Comparison of ENCODE assay signal across 12 cellular contexts in genomic region chr4:6892909-6893202, GRCh38. TPM values are rescaled to one million over a fixed set of nuclear protein-coding genes. Genes with fewer than 3 reads are reported as not detected.
DNase-seq lines count a peak whose midpoint lies in the region; ATAC-seq, FAIRE-seq and TF ChIP-seq lines count a peak whose summit lies in the region.
"Had no signal": no experiment of that assay in that cellular context is flagged by ENCODE, and none has a peak within 500 bp of the region (broad histone marks: within the 10 kb centered on the region; RNA-seq: fewer than 3 reads in every experiment).

No MANE protein-coding gene starts in this region.

- peak overlapping the region; percentile 44 to 81 for H3K27ac ChIP-seq in left lung
- H3K27ac ChIP-seq in spleen: peak overlapping the region; percentile 56 to 87 (median 74)
- H3K27ac ChIP-seq: KMS-11 had no signal

- ATAC-seq in activated CD4-positive, alpha-beta T cell treated with anti-CD3 and anti-CD28 coated beads for 36 hours: no peak
- ATAC-seq in left lung: no peak

- intact Hi-C loops in activated CD4-positive, alpha-beta T cell treated with anti-CD3 and anti-CD28 coated beads for 36 hours (cut with DNase I, micrococcal nuclease): no loop called here
- intact Hi-C loops in left lung (cut with DNase I) (no loop called here), spleen (cut with DNase I; ENCODE audit: low total_unique reads) (no loop called here)

- H3K36me3 Mint-ChIP-seq in activated CD4-positive, alpha-beta T cell treated with anti-CD3 and anti-CD28 coated beads, Interleukin-2, amount 10 ng/mL, durations not matched to agents 7 days and 5 days (ENCODE audit: low read depth): peaks cover 10% of the 10 kb centered on the region
- H3K36me3 Mint-ChIP-seq in activated CD4-positive, alpha-beta T cell treated with anti-CD3 and anti-CD28 coated beads for 36 hours (ENCODE audit: low read depth): peaks cover 4% of the 10 kb centered on the region

- TF ChIP-seq CTCF in NB4 (IDR thresholded peaks at IDR 0.05; ENCODE audit: low read depth, low read length) (no peak), left lung (IDR thresholded peaks at IDR 0.05) (no peak), spleen (IDR thresholded peaks at IDR 0.05 in 8 of 11, conservative IDR thresholded peaks at IDR 0.05 in 3 of 11) (no peak), D721Med (IDR thresholded peaks at IDR 0.05; ENCODE audit: insufficient read depth, missing control alignments) (no peak)

- H3K27me3 ChIP-seq in left lung (no peaks in the 10 kb centered on the region), spleen (replicated peaks in 1 of 7) (no peaks in the 10 kb centered on the region)

- H3K9me3 Mint-ChIP-seq in activated CD4-positive, alpha-beta T cell treated with anti-CD3 and anti-CD28 coated beads, Interleukin-2, amount 10 ng/mL, durations not matched to agents 7 days and 5 days: peaks cover 10% of the 10 kb centered on the region
- H3K9me3 Mint-ChIP-seq in activated CD4-positive, alpha-beta T cell treated with anti-CD3 and anti-CD28 coated beads for 36 hours (ENCODE audit: low read depth): peaks cover 10% of the 10 kb centered on the region

- WGBS in spleen, 5 donors: 59 to 76% (median 74%) methylated on average over 6 of the region's 6 CpGs

- H3K4me3 ChIP-seq in NB4 (ENCODE audit: low read depth, low read length): peak overlapping the region; percentile 14
- H3K4me3 ChIP-seq in left lung: no peak overlapping the region
- H3K4me3 ChIP-seq in spleen: peak overlapping the region in 1 of 8 donors; percentile 45

- H3K4me1 Mint-ChIP-seq in activated CD4-positive, alpha-beta T cell treated with anti-CD3 and anti-CD28 coated beads, Interleukin-2, amount 10 ng/mL, durations not matched to agents 7 days and 5 days: peaks cover 38% of the 10 kb centered on the region
- peaks cover 20% of the 10 kb centered on the region for H3K4me1 Mint-ChIP-seq in activated CD4-positive, alpha-beta T cell treated with anti-CD3 and anti-CD28 coated beads for 36 hours

- H3K36me3 ChIP-seq in left lung: no peaks in the 10 kb centered on the region
- H3K36me3 ChIP-seq in spleen: no peaks in the 10 kb centered on the region

- no peak overlapping the region for H3K4me3 Mint-ChIP-seq in activated CD4-positive, alpha-beta T cell treated with anti-CD3 and anti-CD28 coated beads, Interleukin-2, amount 10 ng/mL, durations not matched to agents 7 days and 5 days
- no peak overlapping the region for H3K4me3 Mint-ChIP-seq in activated CD4-positive, alpha-beta T cell treated with anti-CD3 and anti-CD28 coated beads for 36 hours

- H3K9me3 ChIP-seq in left lung: peaks cover 0 to 9% of the 10 kb centered on the region in 2 donors
- H3K9me3 ChIP-seq in spleen: peaks cover 0 to 15% (median 9%) of the 10 kb centered on the region in 8 donors

- POLR2A ChIA-PET in activated CD4-positive, alpha-beta T cell treated with anti-CD3 and anti-CD28 coated beads, Interleukin-2, amount 10 ng/mL, durations not matched to agents 7 days and 5 days (lab: Charles Lee): interaction anchor here (0.8 kb wide), 1 partner anchor 121 kb away, joined by 3 read pairs; no protein-coding TSS in a partner anchor
- POLR2A ChIA-PET in activated CD4-positive, alpha-beta T cell treated with anti-CD3 and anti-CD28 coated beads for 36 hours (lab: Charles Lee): no interaction called here

- no peak for FAIRE-seq in D721Med (lab: Jason Lieb, UNC)

- DNase-seq in activated CD4-positive, alpha-beta T cell treated with anti-CD3 and anti-CD28 coated beads, Interleukin-2, amount 10 ng/mL, durations not matched to agents 7 days and 5 days: no peak
- no peak for DNase-seq in activated CD4-positive, alpha-beta T cell treated with anti-CD3 and anti-CD28 coated beads for 36 hours
- DNase-seq in NB4 (ENCODE audit: low read depth) (no peak), left lung (no peak), spleen (no peak), NCI-H1436 (lab: John Stamatoyannopoulos, UW) (no peak), D721Med (ENCODE audit: insufficient read length, low spot score) (no peak), GM03348 (ENCODE audit: low spot score) (no peak)
- DNase-seq: NCI-H146, NCI-H446 treated with DMSO at 0.1 percent for 48 hours had no signal

- TF ChIP-seq POLR2A in NB4 (IDR thresholded peaks at IDR 0.05; ENCODE audit: extremely low read depth, insufficient read length): no peak
- no peak for TF ChIP-seq POLR2A in spleen (IDR thresholded peaks at IDR 0.05)

- H3K27ac Mint-ChIP-seq in activated CD4-positive, alpha-beta T cell treated with anti-CD3 and anti-CD28 coated beads, Interleukin-2, amount 10 ng/mL, durations not matched to agents 7 days and 5 days: peak overlapping the region; percentile 83
- H3K27ac Mint-ChIP-seq in activated CD4-positive, alpha-beta T cell treated with anti-CD3 and anti-CD28 coated beads for 36 hours: no peak overlapping the region

- H3K27me3 Mint-ChIP-seq in activated CD4-positive, alpha-beta T cell treated with anti-CD3 and anti-CD28 coated beads, Interleukin-2, amount 10 ng/mL, durations not matched to agents 7 days and 5 days: no peaks in the 10 kb centered on the region
- H3K27me3 Mint-ChIP-seq in activated CD4-positive, alpha-beta T cell treated with anti-CD3 and anti-CD28 coated beads for 36 hours: no peaks in the 10 kb centered on the region
- H3K27me3 Mint-ChIP-seq: stimulated activated naive CD8-positive, alpha-beta T cell treated with anti-CD3 and anti-CD28 coated beads, Interleukin-15, amount 100 ng/mL, for 72 hours had no signal

- peaks cover 14 to 57% of the 10 kb centered on the region in 2 donors for H3K4me1 ChIP-seq in left lung
- H3K4me1 ChIP-seq in spleen: peaks cover 20 to 59% (median 41%) of the 10 kb centered on the region in 6 donors

- CTCF ChIA-PET in activated CD4-positive, alpha-beta T cell treated with anti-CD3 and anti-CD28 coated beads, Interleukin-2, amount 10 ng/mL, durations not matched to agents 7 days and 5 days (lab: Charles Lee): interaction anchor here (1.0 to 1.9 kb wide), 10 partner anchors 9 to 202 kb away, joined by 3 to 6 read pairs (median 4); no protein-coding TSS in a partner anchor
- CTCF ChIA-PET in activated CD4-positive, alpha-beta T cell treated with anti-CD3 and anti-CD28 coated beads for 36 hours (lab: Charles Lee): interaction anchor here (0.8 to 3.0 kb wide), 7 partner anchors 12 to 173 kb away, joined by 3 to 9 read pairs (median 5); no protein-coding TSS in a partner anchor

RNA-seq across cellular contexts. Expression of gene TBC1D14, which starts 16.8 kb away (rescaled TPM):
- 10 to 100 TPM; 50.1 to 50.2 TPM for total RNA-seq in activated CD4-positive, alpha-beta T cell treated with anti-CD3 and anti-CD28 coated beads, Interleukin-2, amount 10 ng/mL, durations not matched to agents 7 days and 5 days
- total RNA-seq in activated CD4-positive, alpha-beta T cell treated with anti-CD3 and anti-CD28 coated beads for 36 hours: 10 to 100 TPM; 36.7 to 44.0 TPM
- 10 to 100 TPM; 45.6 to 73.4 TPM for total RNA-seq in left lung
- 100 to 1,000 TPM in 1 of 7 donors, 10 to 100 TPM in 6; 45.7 to 114 (median 79.2) TPM for total RNA-seq in spleen
- polyA plus RNA-seq in spleen: 10 to 100 TPM; 13.7 to 24.0 (median 18.2) TPM
